Comparison of ENCODE assay signal across 9 cellular contexts in genomic region chr14:44149597-44149996, GRCh38.
DNase-seq lines count a peak whose midpoint lies in the region; ATAC-seq and TF ChIP-seq lines count a peak whose summit lies in the region.
"Had no signal": no experiment of that assay in that cellular context is flagged by ENCODE, and none has a peak within 500 bp of the region (broad histone marks: within the 10 kb centered on the region; RNA-seq: fewer than 3 reads in every experiment).

No MANE protein-coding gene starts in this region.

- 33 to 36% methylated on average over 3 of the region's 3 CpGs for WGBS in heart right ventricle, 2 donors

- no peaks in the 10 kb centered on the region for H3K36me3 ChIP-seq in heart right ventricle

- no peaks in the 10 kb centered on the region for H3K9me3 Mint-ChIP-seq in chondrocyte (ENCODE audit: low read depth)
- H3K9me3 Mint-ChIP-seq: activated naive CD4-positive, alpha-beta T cell treated with anti-CD3 and anti-CD28 coated beads, Interleukin-2, amount 50 U/mL, for 24 hours had no signal

- H3K9me3 ChIP-seq in heart right ventricle: peaks cover 0 to 11% (median 0%) of the 10 kb centered on the region in 11 donors

- H3K27me3 Mint-ChIP-seq in chondrocyte (ENCODE audit: low read depth): peaks cover 6% of the 10 kb centered on the region
- H3K27me3 Mint-ChIP-seq: activated naive CD4-positive, alpha-beta T cell treated with anti-CD3 and anti-CD28 coated beads, Interleukin-2, amount 50 U/mL, for 24 hours had no signal

- no peak for ATAC-seq in HG02884 (IDR thresholded peaks at IDR 0.05; ENCODE audit: unreplicated experiment)
- no peak for ATAC-seq in HG03175 (IDR thresholded peaks at IDR 0.05; ENCODE audit: unreplicated experiment)
- ATAC-seq in heart right ventricle: no peak

- no peaks in the 10 kb centered on the region for H3K4me1 Mint-ChIP-seq in chondrocyte (ENCODE audit: low read depth)
- H3K4me1 Mint-ChIP-seq: activated naive CD4-positive, alpha-beta T cell treated with anti-CD3 and anti-CD28 coated beads, Interleukin-2, amount 50 U/mL, for 24 hours had no signal

- no peaks in the 10 kb centered on the region for H3K36me3 Mint-ChIP-seq in chondrocyte (ENCODE audit: low read depth)
- H3K36me3 Mint-ChIP-seq: activated naive CD4-positive, alpha-beta T cell treated with anti-CD3 and anti-CD28 coated beads, Interleukin-2, amount 50 U/mL, for 24 hours had no signal

- no peak overlapping the region for H3K4me3 ChIP-seq in heart right ventricle

- H3K4me3 Mint-ChIP-seq in chondrocyte (ENCODE audit: unreplicated experiment): no peak overlapping the region
- H3K4me3 Mint-ChIP-seq: activated naive CD4-positive, alpha-beta T cell treated with anti-CD3 and anti-CD28 coated beads, Interleukin-2, amount 50 U/mL, for 24 hours had no signal

- intact Hi-C loops in heart right ventricle (cut with DNase I): no loop called here

- peak; percentile 74 for TF ChIP-seq CTCF in 22Rv1 (IDR thresholded peaks at IDR 0.05)
- TF ChIP-seq CTCF in chondrocyte (IDR thresholded peaks at IDR 0.05): peak; percentile 52
- TF ChIP-seq CTCF in heart right ventricle (IDR thresholded peaks at IDR 0.05): peak in 3 of 9 donors; percentile 22 to 43 (median 41)

- H3K27ac Mint-ChIP-seq in chondrocyte (ENCODE audit: unreplicated experiment): no peak overlapping the region
- H3K27ac Mint-ChIP-seq: activated naive CD4-positive, alpha-beta T cell treated with anti-CD3 and anti-CD28 coated beads, Interleukin-2, amount 50 U/mL, for 24 hours had no signal

- no peak overlapping the region for H3K27ac ChIP-seq in 22Rv1
- H3K27ac ChIP-seq in heart right ventricle: no peak overlapping the region

- H3K27me3 ChIP-seq in heart right ventricle: no peaks in the 10 kb centered on the region

- H3K4me1 ChIP-seq in heart right ventricle: no peaks in the 10 kb centered on the region

- peak; percentile 62 for DNase-seq in H4 (ENCODE audit: low spot score)
- DNase-seq in NCI-H2171 treated with DMSO at 0.1 percent for 48 hours (lab: John Stamatoyannopoulos, UW): peak; percentile 59
- no peak for DNase-seq in chondrocyte (ENCODE audit: low spot score)
- DNase-seq in stimulated activated CD8-positive, alpha-beta memory T cell treated with anti-CD3 and anti-CD28 coated beads, Interleukin-4, amount 100 ng/mL, for 48 hours: no peak
- DNase-seq in heart right ventricle: no peak

Comparison
In these comparisons a context has a peak if more than half of its experiments do, and no peak if none do; other contexts are left out.
1. DNase-seq: peak in H4 (single experiment) and NCI-H2171 treated with DMSO at 0.1 percent for 48 hours (single experiment); none in chondrocyte (single experiment), stimulated activated CD8-positive, alpha-beta memory T cell treated with anti-CD3 and anti-CD28 coated beads, Interleukin-4, amount 100 ng/mL, for 48 hours (single experiment) and heart right ventricle (0 of 2).